8 cellular contexts compared by ENCODE assay signal in the genomic region with DNA sequence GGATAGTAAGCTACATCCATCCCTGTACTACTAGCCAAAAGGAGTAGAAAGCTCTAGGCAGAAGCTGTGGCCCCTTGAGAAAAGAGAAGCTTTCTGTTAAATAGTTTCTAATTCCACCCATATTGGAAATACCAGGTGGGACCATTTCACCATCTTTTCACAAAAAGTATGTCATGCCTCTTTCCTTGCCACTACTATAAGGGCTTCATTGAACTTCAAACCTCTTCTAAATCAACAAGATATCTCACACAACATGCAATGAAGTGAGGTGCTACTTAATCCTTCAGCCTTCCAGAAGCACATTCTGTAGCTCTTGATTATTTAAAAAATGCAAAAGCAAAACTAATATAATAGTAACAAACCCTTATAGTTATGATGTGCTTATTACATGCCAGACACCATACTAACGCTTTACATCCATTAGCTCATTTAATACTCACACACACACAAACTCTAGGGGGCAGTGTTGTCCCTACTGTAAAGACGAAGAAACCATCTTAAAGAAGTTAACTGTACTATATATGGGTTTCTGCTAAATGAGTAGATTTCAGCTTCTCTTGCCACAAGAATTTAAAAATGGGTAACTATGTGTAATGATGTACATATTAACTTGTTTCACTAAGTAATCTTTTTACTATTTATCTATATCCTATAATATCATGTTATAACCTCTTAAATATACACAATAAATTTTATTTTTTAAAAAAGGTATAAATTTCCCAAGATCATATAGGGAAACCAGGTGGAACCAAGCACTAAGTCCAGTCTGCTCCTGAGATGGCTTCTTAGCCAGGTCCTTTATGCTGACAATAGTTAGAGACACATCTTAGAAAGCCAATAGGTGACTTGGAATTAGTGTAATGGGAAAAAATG.
DNase-seq lines count a peak whose midpoint lies in the region; ATAC-seq and TF ChIP-seq lines count a peak whose summit lies in the region.

No MANE protein-coding gene starts in this region.

- no peak overlapping the region for H3K27ac ChIP-seq in testis

- H3K27me3 ChIP-seq in testis: no peaks in the 10 kb centered on the region

- DNase-seq in CD14-positive monocyte (ENCODE audit: low spot score) (no peak), NCI-H2171 (lab: John Stamatoyannopoulos, UW) (peak; percentile 58), WTC11 (ENCODE audit: low spot score) (peak; percentile 31), naive B cell (peak; percentile 58), testis (peak; percentile 81)
- peak; percentile 22 for DNase-seq in effector CD8-positive, alpha-beta T cell (lab: John Stamatoyannopoulos, UW)

- H3K4me1 Mint-ChIP-seq in CD14-positive monocyte (no peaks in the 10 kb centered on the region), WTC11 (peaks cover 21% of the 10 kb centered on the region), naive B cell (no peaks in the 10 kb centered on the region)

- H3K9me3 Mint-ChIP-seq in CD14-positive monocyte: no peaks in the 10 kb centered on the region
- H3K9me3 Mint-ChIP-seq in WTC11: 0 out of 2 replicates have a peak, but pooled peaks cover 4% of the 10 kb centered on the region
- H3K9me3 Mint-ChIP-seq in naive B cell: no peaks in the 10 kb centered on the region

- no peaks in the 10 kb centered on the region for H3K36me3 ChIP-seq in testis (ENCODE audit: low read depth, missing control alignments)

- no peak for TF ChIP-seq POLR2A in testis (IDR thresholded peaks at IDR 0.05)

- no peak overlapping the region for H3K27ac Mint-ChIP-seq in CD14-positive monocyte
- no peak overlapping the region for H3K27ac Mint-ChIP-seq in WTC11
- no peak overlapping the region for H3K27ac Mint-ChIP-seq in naive B cell

- H3K4me3 Mint-ChIP-seq in CD14-positive monocyte (no peak overlapping the region), WTC11 (no peak overlapping the region), naive B cell (no peak overlapping the region)

- intact Hi-C loops in CD14-positive monocyte (cut with micrococcal nuclease) (loop anchor here in 1 of 2 donors (5.0 kb wide), 1 partner anchor 306 kb away; a partner anchor contains a TSS), testis (cut with DNase I; ENCODE audit: low total_unique reads) (no loop called here)

- no peak overlapping the region for H3K4me3 ChIP-seq in testis

- peak; percentile 97 for ATAC-seq in GM18867 (IDR thresholded peaks at IDR 0.05; ENCODE audit: unreplicated experiment)
- ATAC-seq in HG03060 (IDR thresholded peaks at IDR 0.05; ENCODE audit: low read depth, unreplicated experiment): peak; percentile 89
- peak; percentile 72 for ATAC-seq in WTC11
- peak; percentile 88 to 94 for ATAC-seq in naive B cell (ENCODE audit: low read depth in 2 of 2)

- no peaks in the 10 kb centered on the region for H3K36me3 Mint-ChIP-seq in CD14-positive monocyte
- H3K36me3 Mint-ChIP-seq in WTC11: no peaks in the 10 kb centered on the region
- no peaks in the 10 kb centered on the region for H3K36me3 Mint-ChIP-seq in naive B cell

- TF ChIP-seq CTCF in CD14-positive monocyte (IDR thresholded peaks at IDR 0.05): peak; percentile 72
- peak; percentile 43; the same call in 1 of the 2 replicates for TF ChIP-seq CTCF in WTC11 (IDR thresholded peaks at IDR 0.05)
- TF ChIP-seq CTCF in testis (IDR thresholded peaks at IDR 0.05): peak in 2 of 3 experiments; percentile 16 to 67

- H3K9me3 ChIP-seq in testis: no peaks in the 10 kb centered on the region

- WGBS in testis, 2 donors: 21 to 38% methylated on average over 2 of the region's 2 CpGs

- POLR2A ChIA-PET in WTC11 (lab: Charles Lee): interaction anchor here (0.5 to 0.9 kb wide), 2 partner anchors 94 to 125 kb away, joined by 3 read pairs; a partner anchor contains a TSS

- CTCF ChIA-PET in WTC11 (lab: Charles Lee): interaction anchor here (0.6 to 7.4 kb wide), 51 partner anchors 9 to 1398 kb away, joined by 3 to 126 read pairs (median 6); a partner anchor contains a TSS

- H3K27me3 Mint-ChIP-seq in CD14-positive monocyte (ENCODE audit: low read depth in 3 of 3) (peaks cover 0 to 2% (median 0%) of the 10 kb centered on the region in 3 donors), WTC11 (ENCODE audit: low read depth) (no peaks in the 10 kb centered on the region), naive B cell (peaks cover 0 to 5% (median 4%) of the 10 kb centered on the region in 3 donors)

- no peaks in the 10 kb centered on the region for H3K4me1 ChIP-seq in testis

TF ChIP-seq in WTC11, 78 proteins besides CTCF, POLR2A, EP300 and RAD21:
- TF ChIP-seq SMAD3 (CRISPR knock-in tag; IDR thresholded peaks at IDR 0.05; ENCODE audit: borderline replicate concordance) (no peak), ZNF317 (CRISPR knock-in tag; IDR thresholded peaks at IDR 0.05; ENCODE audit: borderline replicate concordance, low read depth) (no peak), ZNF263 (CRISPR knock-in tag; IDR thresholded peaks at IDR 0.05; ENCODE audit: low read depth) (no peak), GRHL2 (CRISPR knock-in tag; IDR thresholded peaks at IDR 0.05; ENCODE audit: insufficient replicate concordance, severe bottlenecking) (no peak), NR2C2 (CRISPR knock-in tag; IDR thresholded peaks at IDR 0.05) (no peak)
- TF ChIP-seq, protein P1, sequence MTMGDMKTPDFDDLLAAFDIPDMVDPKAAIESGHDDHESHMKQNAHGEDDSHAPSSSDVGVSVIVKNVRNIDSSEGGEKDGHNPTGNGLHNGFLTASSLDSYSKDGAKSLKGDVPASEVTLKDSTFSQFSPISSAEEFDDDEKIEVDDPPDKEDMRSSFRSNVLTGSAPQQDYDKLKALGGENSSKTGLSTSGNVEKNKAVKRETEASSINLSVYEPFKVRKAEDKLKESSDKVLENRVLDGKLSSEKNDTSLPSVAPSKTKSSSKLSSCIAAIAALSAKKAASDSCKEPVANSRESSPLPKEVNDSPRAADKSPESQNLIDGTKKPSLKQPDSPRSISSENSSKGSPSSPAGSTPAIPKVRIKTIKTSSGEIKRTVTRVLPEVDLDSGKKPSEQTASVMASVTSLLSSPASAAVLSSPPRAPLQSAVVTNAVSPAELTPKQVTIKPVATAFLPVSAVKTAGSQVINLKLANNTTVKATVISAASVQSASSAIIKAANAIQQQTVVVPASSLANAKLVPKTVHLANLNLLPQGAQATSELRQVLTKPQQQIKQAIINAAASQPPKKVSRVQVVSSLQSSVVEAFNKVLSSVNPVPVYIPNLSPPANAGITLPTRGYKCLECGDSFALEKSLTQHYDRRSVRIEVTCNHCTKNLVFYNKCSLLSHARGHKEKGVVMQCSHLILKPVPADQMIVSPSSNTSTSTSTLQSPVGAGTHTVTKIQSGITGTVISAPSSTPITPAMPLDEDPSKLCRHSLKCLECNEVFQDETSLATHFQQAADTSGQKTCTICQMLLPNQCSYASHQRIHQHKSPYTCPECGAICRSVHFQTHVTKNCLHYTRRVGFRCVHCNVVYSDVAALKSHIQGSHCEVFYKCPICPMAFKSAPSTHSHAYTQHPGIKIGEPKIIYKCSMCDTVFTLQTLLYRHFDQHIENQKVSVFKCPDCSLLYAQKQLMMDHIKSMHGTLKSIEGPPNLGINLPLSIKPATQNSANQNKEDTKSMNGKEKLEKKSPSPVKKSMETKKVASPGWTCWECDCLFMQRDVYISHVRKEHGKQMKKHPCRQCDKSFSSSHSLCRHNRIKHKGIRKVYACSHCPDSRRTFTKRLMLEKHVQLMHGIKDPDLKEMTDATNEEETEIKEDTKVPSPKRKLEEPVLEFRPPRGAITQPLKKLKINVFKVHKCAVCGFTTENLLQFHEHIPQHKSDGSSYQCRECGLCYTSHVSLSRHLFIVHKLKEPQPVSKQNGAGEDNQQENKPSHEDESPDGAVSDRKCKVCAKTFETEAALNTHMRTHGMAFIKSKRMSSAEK (CRISPR knock-in tag; IDR thresholded peaks at IDR 0.05; ENCODE audit: borderline replicate concordance): no peak
- TF ChIP-seq, protein P2, sequence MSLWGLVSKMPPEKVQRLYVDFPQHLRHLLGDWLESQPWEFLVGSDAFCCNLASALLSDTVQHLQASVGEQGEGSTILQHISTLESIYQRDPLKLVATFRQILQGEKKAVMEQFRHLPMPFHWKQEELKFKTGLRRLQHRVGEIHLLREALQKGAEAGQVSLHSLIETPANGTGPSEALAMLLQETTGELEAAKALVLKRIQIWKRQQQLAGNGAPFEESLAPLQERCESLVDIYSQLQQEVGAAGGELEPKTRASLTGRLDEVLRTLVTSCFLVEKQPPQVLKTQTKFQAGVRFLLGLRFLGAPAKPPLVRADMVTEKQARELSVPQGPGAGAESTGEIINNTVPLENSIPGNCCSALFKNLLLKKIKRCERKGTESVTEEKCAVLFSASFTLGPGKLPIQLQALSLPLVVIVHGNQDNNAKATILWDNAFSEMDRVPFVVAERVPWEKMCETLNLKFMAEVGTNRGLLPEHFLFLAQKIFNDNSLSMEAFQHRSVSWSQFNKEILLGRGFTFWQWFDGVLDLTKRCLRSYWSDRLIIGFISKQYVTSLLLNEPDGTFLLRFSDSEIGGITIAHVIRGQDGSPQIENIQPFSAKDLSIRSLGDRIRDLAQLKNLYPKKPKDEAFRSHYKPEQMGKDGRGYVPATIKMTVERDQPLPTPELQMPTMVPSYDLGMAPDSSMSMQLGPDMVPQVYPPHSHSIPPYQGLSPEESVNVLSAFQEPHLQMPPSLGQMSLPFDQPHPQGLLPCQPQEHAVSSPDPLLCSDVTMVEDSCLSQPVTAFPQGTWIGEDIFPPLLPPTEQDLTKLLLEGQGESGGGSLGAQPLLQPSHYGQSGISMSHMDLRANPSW (CRISPR knock-in tag; conservative IDR thresholded peaks at IDR 0.05; ENCODE audit: low read depth): no peak
- TF ChIP-seq, protein P3, sequence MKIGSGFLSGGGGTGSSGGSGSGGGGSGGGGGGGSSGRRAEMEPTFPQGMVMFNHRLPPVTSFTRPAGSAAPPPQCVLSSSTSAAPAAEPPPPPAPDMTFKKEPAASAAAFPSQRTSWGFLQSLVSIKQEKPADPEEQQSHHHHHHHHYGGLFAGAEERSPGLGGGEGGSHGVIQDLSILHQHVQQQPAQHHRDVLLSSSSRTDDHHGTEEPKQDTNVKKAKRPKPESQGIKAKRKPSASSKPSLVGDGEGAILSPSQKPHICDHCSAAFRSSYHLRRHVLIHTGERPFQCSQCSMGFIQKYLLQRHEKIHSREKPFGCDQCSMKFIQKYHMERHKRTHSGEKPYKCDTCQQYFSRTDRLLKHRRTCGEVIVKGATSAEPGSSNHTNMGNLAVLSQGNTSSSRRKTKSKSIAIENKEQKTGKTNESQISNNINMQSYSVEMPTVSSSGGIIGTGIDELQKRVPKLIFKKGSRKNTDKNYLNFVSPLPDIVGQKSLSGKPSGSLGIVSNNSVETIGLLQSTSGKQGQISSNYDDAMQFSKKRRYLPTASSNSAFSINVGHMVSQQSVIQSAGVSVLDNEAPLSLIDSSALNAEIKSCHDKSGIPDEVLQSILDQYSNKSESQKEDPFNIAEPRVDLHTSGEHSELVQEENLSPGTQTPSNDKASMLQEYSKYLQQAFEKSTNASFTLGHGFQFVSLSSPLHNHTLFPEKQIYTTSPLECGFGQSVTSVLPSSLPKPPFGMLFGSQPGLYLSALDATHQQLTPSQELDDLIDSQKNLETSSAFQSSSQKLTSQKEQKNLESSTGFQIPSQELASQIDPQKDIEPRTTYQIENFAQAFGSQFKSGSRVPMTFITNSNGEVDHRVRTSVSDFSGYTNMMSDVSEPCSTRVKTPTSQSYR (CRISPR knock-in tag; IDR thresholded peaks at IDR 0.05): no peak
